Comparison of ENCODE assay signal across 8 cellular contexts in genomic region chr11:122746050-122746478, GRCh38.
DNase-seq lines count a peak whose midpoint lies in the region; ATAC-seq lines count a peak whose summit lies in the region.

No MANE protein-coding gene starts in this region.

- CTCF ChIA-PET in activated CD4-positive, alpha-beta T cell treated with anti-CD3 and anti-CD28 coated beads for 36 hours (lab: Charles Lee): interaction anchor here (0.6 to 2.5 kb wide), 24 partner anchors 8 to 117 kb away, joined by 3 to 14 read pairs (median 4); partner anchors contain the start of gene UBASH3B

- peak; percentile 82 for DNase-seq in activated CD4-positive, alpha-beta T cell treated with anti-CD3 and anti-CD28 coated beads for 36 hours
- peak in 9 of 10 donors; percentile 42 to 82 (median 60) for DNase-seq in naive thymus-derived CD8-positive, alpha-beta T cell
- DNase-seq in KG1 (lab: John Stamatoyannopoulos, UW): no peak
- DNase-seq in NCI-H2171 treated with DMSO at 0.1 percent for 48 hours (lab: John Stamatoyannopoulos, UW): no peak
- no peak for DNase-seq in LoVo (ENCODE audit: low spot score)
- no peak for DNase-seq in nucleus accumbens (lab: John Stamatoyannopoulos, UW)

- peak overlapping the region; percentile 87 for H3K27ac Mint-ChIP-seq in activated CD4-positive, alpha-beta T cell treated with anti-CD3 and anti-CD28 coated beads for 36 hours
- no peak overlapping the region for H3K27ac Mint-ChIP-seq in naive thymus-derived CD8-positive, alpha-beta T cell

- ATAC-seq in GM19397 (IDR thresholded peaks at IDR 0.05; ENCODE audit: unreplicated experiment) (peak; percentile 70), HG03159 (IDR thresholded peaks at IDR 0.05; ENCODE audit: unreplicated experiment) (peak; percentile 75)
- peak; percentile 71 for ATAC-seq in activated CD4-positive, alpha-beta T cell treated with anti-CD3 and anti-CD28 coated beads for 36 hours
- ATAC-seq in naive thymus-derived CD8-positive, alpha-beta T cell: peak; percentile 60 to 86

- intact Hi-C loops in activated CD4-positive, alpha-beta T cell treated with anti-CD3 and anti-CD28 coated beads for 36 hours (cut with DNase I, micrococcal nuclease): loop anchor here (1.0 to 10.0 kb wide), 7 partner anchors 32 to 1091 kb away; no protein-coding TSS in a partner anchor

- no peaks in the 10 kb centered on the region for H3K36me3 Mint-ChIP-seq in activated CD4-positive, alpha-beta T cell treated with anti-CD3 and anti-CD28 coated beads for 36 hours (ENCODE audit: low read depth)
- H3K36me3 Mint-ChIP-seq in naive thymus-derived CD8-positive, alpha-beta T cell: peaks cover 0 to 2% (median 0%) of the 10 kb centered on the region in 3 donors

- POLR2A ChIA-PET in activated CD4-positive, alpha-beta T cell treated with anti-CD3 and anti-CD28 coated beads for 36 hours (lab: Charles Lee): interaction anchor here (0.6 to 1.6 kb wide), 7 partner anchors 49 to 354 kb away, joined by 3 to 8 read pairs (median 4); partner anchors contain the start of genes HSPA8 and UBASH3B
- POLR2A ChIA-PET in naive thymus-derived CD8-positive, alpha-beta T cell (lab: Charles Lee): interaction anchor here (0.8 to 11.6 kb wide), 18 partner anchors 9 to 316 kb away, joined by 3 to 144 read pairs (median 12); partner anchors contain the start of genes CRTAM, HSPA8 and UBASH3B

- peaks cover 26% of the 10 kb centered on the region for H3K4me1 Mint-ChIP-seq in activated CD4-positive, alpha-beta T cell treated with anti-CD3 and anti-CD28 coated beads for 36 hours
- peaks cover 9 to 43% (median 28%) of the 10 kb centered on the region in 4 donors for H3K4me1 Mint-ChIP-seq in naive thymus-derived CD8-positive, alpha-beta T cell

- H3K27me3 Mint-ChIP-seq in activated CD4-positive, alpha-beta T cell treated with anti-CD3 and anti-CD28 coated beads for 36 hours: peaks cover 6% of the 10 kb centered on the region
- H3K27me3 Mint-ChIP-seq in naive thymus-derived CD8-positive, alpha-beta T cell: no peaks in the 10 kb centered on the region

- no peaks in the 10 kb centered on the region for H3K9me3 Mint-ChIP-seq in activated CD4-positive, alpha-beta T cell treated with anti-CD3 and anti-CD28 coated beads for 36 hours (ENCODE audit: low read depth)
- H3K9me3 Mint-ChIP-seq in naive thymus-derived CD8-positive, alpha-beta T cell: peaks cover 0 to 8% (median 0%) of the 10 kb centered on the region in 9 donors

- H3K4me3 Mint-ChIP-seq in activated CD4-positive, alpha-beta T cell treated with anti-CD3 and anti-CD28 coated beads for 36 hours: peak overlapping the region; percentile 18
- H3K4me3 Mint-ChIP-seq in naive thymus-derived CD8-positive, alpha-beta T cell: peak overlapping the region in 8 of 10 donors; percentile 50 to 78 (median 71)

Comparison
In these comparisons a context has a peak if more than half of its experiments do, and no peak if none do; other contexts are left out.
1. DNase-seq: peak in activated CD4-positive, alpha-beta T cell treated with anti-CD3 and anti-CD28 coated beads for 36 hours (single experiment) and naive thymus-derived CD8-positive, alpha-beta T cell (9 of 10); none in KG1 (single experiment), NCI-H2171 treated with DMSO at 0.1 percent for 48 hours (single experiment), LoVo (single experiment) and nucleus accumbens (0 of 56).
2. Peak in every context shown above with its lines, with median percentiles within 50 percentile points of each other: ATAC-seq.